In the genomic region with DNA sequence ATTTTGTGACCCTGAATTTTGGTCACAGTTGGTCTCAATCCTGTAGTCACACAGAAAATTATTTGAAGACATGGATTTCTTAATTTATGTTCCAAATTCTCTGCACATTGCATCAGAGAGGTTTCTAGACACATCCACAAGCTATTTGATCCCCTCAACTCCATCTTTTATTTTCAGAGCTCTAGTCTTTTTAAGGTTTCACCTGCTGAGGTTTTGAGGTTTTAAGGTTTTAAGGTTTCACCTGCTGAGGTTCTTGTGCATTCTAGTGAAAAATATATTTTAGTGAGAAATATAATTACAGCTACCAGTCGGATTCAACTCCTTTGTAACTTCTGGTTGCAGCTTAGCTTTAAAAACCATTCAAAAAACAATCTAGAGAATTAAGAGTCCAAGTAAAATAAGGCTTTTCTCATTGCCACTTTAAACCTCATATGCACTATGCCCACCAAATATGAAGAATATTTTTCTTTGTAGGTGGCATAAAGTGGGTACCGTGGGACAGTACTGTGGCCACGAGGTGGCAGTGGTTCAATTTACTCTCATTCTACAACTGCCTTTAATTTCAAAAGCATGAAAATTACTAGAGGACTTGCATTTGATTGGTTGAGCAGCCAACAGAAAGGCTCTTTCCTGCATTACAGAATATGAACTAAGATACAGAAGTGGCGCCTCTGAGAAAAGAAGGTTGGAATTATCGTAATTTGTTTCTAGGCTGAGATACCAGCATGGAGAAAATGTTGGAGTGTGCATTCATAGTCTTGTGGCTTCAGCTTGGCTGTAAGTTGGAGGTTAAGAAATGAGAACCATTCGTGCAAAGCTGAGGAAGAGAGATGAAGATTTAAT, we compare ENCODE assay signal across 8 cellular contexts.
DNase-seq lines count a peak whose midpoint lies in the region; ATAC-seq and TF ChIP-seq lines count a peak whose summit lies in the region.

No MANE protein-coding gene starts in this region.

- no peaks in the 10 kb centered on the region for H3K9me3 Mint-ChIP-seq in nephron

- no peak overlapping the region for H3K4me3 Mint-ChIP-seq in nephron

- in situ Hi-C loops in T47D (cut with HindIII; ENCODE audit: low pct_unique_long_range_greater_than_20kb, low sequenced_read_pairs): no loop called here

- peaks cover 6% of the 10 kb centered on the region for H3K27me3 Mint-ChIP-seq in nephron (ENCODE audit: low read depth)

- no peaks in the 10 kb centered on the region for H3K4me1 Mint-ChIP-seq in nephron

- peak; percentile 38 to 53 (median 53) for TF ChIP-seq CTCF in nephron (IDR thresholded peaks at IDR 0.05; ENCODE audit: unreplicated experiment in 3 of 3)

- DNase-seq in SIG-M5 treated with dmso at 0.1 percent for 504 hours (lab: John Stamatoyannopoulos, UW; ENCODE audit: unreplicated experiment) (peak; percentile 34), SIG-M5 (lab: John Stamatoyannopoulos, UW) (no peak), RPMI7951 (ENCODE audit: low read depth) (peak; percentile 18), T47D (ENCODE audit: low read depth in 1 of 2, low spot score in 1 of 2) (peak; percentile 4 to 20)

- H3K36me3 Mint-ChIP-seq in nephron (ENCODE audit: low read depth): no peaks in the 10 kb centered on the region

- ATAC-seq in GM19324 (IDR thresholded peaks at IDR 0.05; ENCODE audit: low FRiP score, unreplicated experiment) (no peak), HG02870 (IDR thresholded peaks at IDR 0.05; ENCODE audit: unreplicated experiment) (no peak), HG03442 (IDR thresholded peaks at IDR 0.05; ENCODE audit: unreplicated experiment) (no peak)

- no peak overlapping the region for H3K27ac Mint-ChIP-seq in nephron
